ENCODE assay signal across 15 cellular contexts in genomic region chr2:129469389-129469788, GRCh38.
DNase-seq lines count a peak whose midpoint lies in the region; FAIRE-seq and TF ChIP-seq lines count a peak whose summit lies in the region.
"Had no signal": no experiment of that assay in that cellular context is flagged by ENCODE, and none has a peak within 500 bp of the region (broad histone marks: within the 10 kb centered on the region; RNA-seq: fewer than 3 reads in every experiment).

No MANE protein-coding gene starts in this region.

- H3K27me3 ChIP-seq in bronchial epithelial cell (ENCODE audit: control insufficient read depth, insufficient read depth, low read length) = no peaks in the 10 kb centered on the region
- H3K27me3 ChIP-seq: BE2C had no signal

- no peaks in the 10 kb centered on the region for H3K36me3 ChIP-seq in bronchial epithelial cell (ENCODE audit: control insufficient read depth, insufficient read depth, low read length)
- H3K36me3 ChIP-seq: BE2C had no signal

- TF ChIP-seq CTCF in bronchial epithelial cell (IDR thresholded peaks at IDR 0.05; ENCODE audit: insufficient read depth, low read length, severe bottlenecking) = no peak

- FAIRE-seq in bronchial epithelial cell (lab: Jason Lieb, UNC) = no peak
- FAIRE-seq: A549, GM12878, GM18507 had no signal

- H3K4me3 ChIP-seq in bronchial epithelial cell (ENCODE audit: low read depth, low read length) = no peak overlapping the region
- H3K4me3 ChIP-seq: A549, GM12878, GM23338 had no signal

- peak; percentile 2 for DNase-seq in RKO (ENCODE audit: low spot score)
- peak; percentile 4 for DNase-seq in bronchial epithelial cell (ENCODE audit: low read depth)
- DNase-seq in kidney tubule cell (ENCODE audit: low spot score) = peak; percentile 3
- peak; percentile 29 for DNase-seq in superior temporal gyrus (ENCODE audit: extremely low spot score)
- no peak for DNase-seq in amygdala (lab: John Stamatoyannopoulos, UW)
- no peak for DNase-seq in activated T-cell treated with anti-CD3 and anti-CD28 coated beads, Interleukin-2, amount 50 U/mL, for 1 hour
- DNase-seq in SIG-M5 (lab: John Stamatoyannopoulos, UW) = no peak
- DNase-seq: BE2C; CD4-positive, alpha-beta memory T cell; DMS79; H7 had no signal

Comparison
In these comparisons a context has a peak if more than half of its experiments do, and no peak if none do; other contexts are left out.
1. DNase-seq: peak in RKO (single experiment), bronchial epithelial cell (single experiment), kidney tubule cell (single experiment) and superior temporal gyrus (single experiment); none in amygdala (0 of 56), activated T-cell treated with anti-CD3 and anti-CD28 coated beads, Interleukin-2, amount 50 U/mL, for 1 hour (single experiment) and SIG-M5 (single experiment).